Comparison of ENCODE assay signal across 17 cellular contexts in the genomic region with DNA sequence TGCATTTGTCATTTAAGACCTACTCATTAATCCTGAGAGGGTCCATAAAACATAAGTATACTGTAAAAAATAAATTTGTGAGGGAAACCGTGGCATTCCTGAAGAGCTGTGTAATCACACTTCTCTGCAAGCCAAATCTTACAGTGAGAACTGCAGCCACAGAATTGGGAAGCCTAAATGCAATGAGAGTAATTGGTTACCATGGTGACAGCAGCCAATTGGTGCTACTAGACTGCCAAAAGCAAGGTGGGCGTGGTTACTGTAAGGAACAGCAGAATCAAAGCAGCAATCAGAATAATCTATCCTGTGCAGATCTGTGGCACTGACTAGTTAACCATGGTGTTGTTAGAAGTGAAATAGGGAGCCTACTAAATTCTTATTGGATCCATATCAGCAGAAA.
DNase-seq lines count a peak whose midpoint lies in the region; ATAC-seq and TF ChIP-seq lines count a peak whose summit lies in the region.
"Had no signal": no experiment of that assay in that cellular context is flagged by ENCODE, and none has a peak within 500 bp of the region (broad histone marks: within the 10 kb centered on the region; RNA-seq: fewer than 3 reads in every experiment).

No MANE protein-coding gene starts in this region.

- H3K4me3 ChIP-seq in adipocyte (ENCODE audit: low read length) (no peak overlapping the region), iPS DF 6.9 (ENCODE audit: low read length) (no peak overlapping the region), brain microvascular endothelial cell (ENCODE audit: low read depth, low read length) (no peak overlapping the region)
- H3K4me3 ChIP-seq: GM12878, heart left ventricle, tibial nerve had no signal

- H3K27ac ChIP-seq in iPS DF 6.9 (ENCODE audit: low read length) = no peak overlapping the region
- no peak overlapping the region for H3K27ac ChIP-seq in brain microvascular endothelial cell
- H3K27ac ChIP-seq: heart left ventricle, tibial nerve had no signal

- H3K9me3 ChIP-seq in adipocyte (ENCODE audit: control insufficient read depth, low read length) (peaks cover 6% of the 10 kb centered on the region), iPS DF 6.9 (ENCODE audit: control insufficient read depth, insufficient read depth, low read length) (no peaks in the 10 kb centered on the region)

- ATAC-seq in HG02763 (IDR thresholded peaks at IDR 0.05; ENCODE audit: unreplicated experiment) = no peak
- ATAC-seq: activated CD8-positive, alpha-beta memory T cell treated with anti-CD3 and anti-CD28 coated beads, Interleukin-2, amount 10 ng/mL, durations not matched to agents 7 days and 5 days; GM12878; heart left ventricle; naive thymus-derived CD8-positive, alpha-beta T cell had no signal

- in situ Hi-C loops in brain microvascular endothelial cell (cut with HindIII; ENCODE audit: low pct_ligation_motif_present, low sequenced_read_pairs) = no loop called here

- TF ChIP-seq CTCF in brain microvascular endothelial cell (IDR thresholded peaks at IDR 0.05; ENCODE audit: low read depth, low read length, missing control alignments) = no peak

- no CpG with 5 or more reads among the region's 2 CpGs for WGBS in iPS DF 6.9 (ENCODE audit: insufficient coverage, insufficient read length)

- DNase-seq in DMS 273 treated with DMSO at 0.1 percent for 48 hours (lab: John Stamatoyannopoulos, UW) (peak; percentile 7), LHCN-M2 (ENCODE audit: low read depth) (peak; percentile 12), adipocyte (ENCODE audit: low read depth) (peak; percentile 57), iPS DF 6.9 (ENCODE audit: low read depth, low spot score) (peak; percentile 18), brain microvascular endothelial cell (no peak), GM19238 (ENCODE audit: insufficient read length, low spot score) (no peak)
- DNase-seq in activated effector memory CD4-positive, alpha-beta T cell treated with anti-CD3 and anti-CD28 coated beads, Interleukin-2, amount 50 U/mL, for 16 hours = no peak
- DNase-seq: activated CD8-positive, alpha-beta memory T cell treated with anti-CD3 and anti-CD28 coated beads, Interleukin-2, amount 10 ng/mL, durations not matched to agents 7 days and 5 days; activated naive CD4-positive, alpha-beta T cell treated with anti-CD3 and anti-CD28 coated beads, Interleukin-2, amount 50 U/mL, for 16 hours; central memory CD4-positive, alpha-beta T cell; heart left ventricle; naive thymus-derived CD8-positive, alpha-beta T cell; stimulated activated CD4-positive, alpha-beta T cell treated with anti-CD3 and anti-CD28 coated beads, Interleukin-1b, Interleukin-23, amount 100 ng/mL, for 48 hours; stimulated activated CD8-positive, alpha-beta memory T cell treated with anti-CD3 and anti-CD28 coated beads, Interleukin-4, amount 100 ng/mL, for 48 hours had no signal

- H3K9ac ChIP-seq in adipocyte (ENCODE audit: low read length) = no peak overlapping the region

- H3K27me3 ChIP-seq in adipocyte (replicated peaks; ENCODE audit: control insufficient read depth, insufficient read depth, low read length) = no peaks in the 10 kb centered on the region
- H3K27me3 ChIP-seq in iPS DF 6.9 (ENCODE audit: control insufficient read depth, insufficient read depth, low read length) = no peaks in the 10 kb centered on the region
- no peaks in the 10 kb centered on the region for H3K27me3 ChIP-seq in brain microvascular endothelial cell (replicated peaks)
- H3K27me3 ChIP-seq: heart left ventricle, tibial nerve had no signal

- H3K36me3 ChIP-seq in adipocyte (ENCODE audit: control insufficient read depth, insufficient read depth, low read length, severe bottlenecking) (no peaks in the 10 kb centered on the region), iPS DF 6.9 (ENCODE audit: control insufficient read depth, insufficient read depth, low read length) (no peaks in the 10 kb centered on the region), brain microvascular endothelial cell (replicated peaks) (no peaks in the 10 kb centered on the region)
- H3K36me3 ChIP-seq: heart left ventricle, tibial nerve had no signal

- peaks cover 7% of the 10 kb centered on the region for H3K4me1 ChIP-seq in adipocyte (ENCODE audit: control insufficient read depth, insufficient read depth, low read length)
- peaks cover 1% of the 10 kb centered on the region; the same call in 1 of the 2 replicates for H3K4me1 ChIP-seq in iPS DF 6.9 (ENCODE audit: control insufficient read depth, insufficient read depth, low read length)
- H3K4me1 ChIP-seq: heart left ventricle, tibial nerve had no signal

Comparison
In these comparisons a context has a peak if more than half of its experiments do, and no peak if none do; other contexts are left out.
1. DNase-seq: peak in DMS 273 treated with DMSO at 0.1 percent for 48 hours (single experiment), LHCN-M2 (single experiment), adipocyte (single experiment) and iPS DF 6.9 (single experiment); none in activated effector memory CD4-positive, alpha-beta T cell treated with anti-CD3 and anti-CD28 coated beads, Interleukin-2, amount 50 U/mL, for 16 hours (single experiment), brain microvascular endothelial cell (single experiment) and GM19238 (single experiment).